In the genomic region with DNA sequence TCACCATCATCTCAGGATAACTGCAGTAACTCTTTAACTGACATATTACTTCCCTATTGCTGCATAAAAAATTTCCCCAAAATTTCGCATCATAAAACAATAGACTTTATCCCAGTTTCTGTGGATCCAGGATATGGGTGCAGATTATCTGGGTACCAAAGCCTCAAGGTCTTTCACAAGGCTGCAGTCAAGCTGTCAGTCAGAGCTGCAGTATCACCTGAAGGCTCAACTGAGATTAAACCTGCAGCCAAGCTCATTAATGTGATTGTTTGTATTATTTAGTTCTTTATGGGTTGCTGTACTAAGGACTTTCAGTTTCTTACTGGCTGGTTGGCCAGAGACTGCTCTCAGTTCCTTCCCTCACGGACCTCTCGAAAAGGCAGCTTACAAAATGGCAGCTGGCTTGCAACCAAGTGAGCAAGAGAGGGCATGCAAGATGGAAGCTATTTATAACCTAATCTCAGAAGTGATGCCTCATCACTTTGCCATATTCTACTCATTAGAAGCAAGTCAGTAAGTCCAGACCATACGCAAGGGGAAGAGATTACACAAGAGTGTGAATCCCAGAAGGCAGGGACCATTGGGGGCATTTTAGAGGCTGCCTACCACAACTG, we compare ENCODE assay signal across 10 cellular contexts. TPM values are rescaled to one million over a fixed set of nuclear protein-coding genes. Genes with fewer than 3 reads are reported as not detected.
A peak's percentile ranks its signal among the peaks of the same experiment; 100 is the strongest.
DNase-seq lines count a peak whose midpoint lies in the region; ATAC-seq and TF ChIP-seq lines count a peak whose summit lies in the region.
"Had no signal": no experiment of that assay in that cellular context is flagged by ENCODE, and none has a peak within 500 bp of the region (broad histone marks: within the 10 kb centered on the region; RNA-seq: fewer than 3 reads in every experiment).

No MANE protein-coding gene starts in this region.

- no peak for TF ChIP-seq EP300 in transverse colon (IDR thresholded peaks at IDR 0.05; ENCODE audit: low read depth)

- H3K9me3 ChIP-seq in adrenal gland (replicated peaks in 1 of 3) (no peaks in the 10 kb centered on the region), transverse colon (no peaks in the 10 kb centered on the region)

- TF ChIP-seq CTCF in adrenal gland (IDR thresholded peaks at IDR 0.05): no peak
- no peak for TF ChIP-seq CTCF in transverse colon (IDR thresholded peaks at IDR 0.05)

- peaks cover 3% of the 10 kb centered on the region for H3K9me3 Mint-ChIP-seq in activated T-helper 1 cell treated with anti-CD3 and anti-CD28 coated beads, Interleukin-12 subunit alpha, Interleukin-12 subunit beta, Interleukin-2, Interleukin-4 antibody, amounts not matched to agents 30 ng/mL and 10 ng/mL and 1 ng/mL, durations not matched to agents 14 hours and 24 hours and 36 hours

- no peak overlapping the region for H3K4me3 Mint-ChIP-seq in activated T-helper 1 cell treated with anti-CD3 and anti-CD28 coated beads, Interleukin-12 subunit alpha, Interleukin-12 subunit beta, Interleukin-2, Interleukin-4 antibody, amounts not matched to agents 30 ng/mL and 10 ng/mL and 1 ng/mL, durations not matched to agents 14 hours and 24 hours and 36 hours
- H3K4me3 Mint-ChIP-seq: CD4-positive, CD25-positive, alpha-beta regulatory T cell had no signal

- intact Hi-C loops in Right ventricle myocardium inferior (cut with DNase I) (no loop called here), cardiac septum (cut with DNase I) (no loop called here), adrenal gland (cut with DNase I) (no loop called here), transverse colon (cut with DNase I; ENCODE audit: low total_unique reads) (no loop called here)
- intact Hi-C loops in activated T-helper 1 cell treated with anti-CD3 and anti-CD28 coated beads, Interleukin-12 subunit alpha, Interleukin-12 subunit beta, Interleukin-2, Interleukin-4 antibody, amounts not matched to agents 30 ng/mL and 10 ng/mL and 1 ng/mL, durations not matched to agents 14 hours and 24 hours and 36 hours (cut with micrococcal nuclease): no loop called here

- no peaks in the 10 kb centered on the region for H3K27me3 ChIP-seq in adrenal gland
- H3K27me3 ChIP-seq in transverse colon: no peaks in the 10 kb centered on the region

- H3K4me3 ChIP-seq in adrenal gland (no peak overlapping the region), transverse colon (no peak overlapping the region)

- no peak overlapping the region for H3K27ac Mint-ChIP-seq in activated T-helper 1 cell treated with anti-CD3 and anti-CD28 coated beads, Interleukin-12 subunit alpha, Interleukin-12 subunit beta, Interleukin-2, Interleukin-4 antibody, amounts not matched to agents 30 ng/mL and 10 ng/mL and 1 ng/mL, durations not matched to agents 14 hours and 24 hours and 36 hours

- no peaks in the 10 kb centered on the region for H3K36me3 ChIP-seq in adrenal gland (replicated peaks in 1 of 2)
- H3K36me3 ChIP-seq in transverse colon: no peaks in the 10 kb centered on the region

- peaks cover 0 to 31% of the 10 kb centered on the region in 2 donors for H3K4me1 ChIP-seq in adrenal gland (replicated peaks in 1 of 2)
- peaks cover 0 to 2% (median 0%) of the 10 kb centered on the region in 4 donors for H3K4me1 ChIP-seq in transverse colon

- peak; percentile 72 for ATAC-seq in Right ventricle myocardium inferior
- peak; percentile 97 for ATAC-seq in HG02981 (IDR thresholded peaks at IDR 0.05; ENCODE audit: unreplicated experiment)

- H3K27ac ChIP-seq in adrenal gland (peak overlapping the region in 1 of 5 donors; percentile 24), transverse colon (no peak overlapping the region)
- H3K27ac ChIP-seq: parathyroid adenoma had no signal

- no peaks in the 10 kb centered on the region for H3K27me3 Mint-ChIP-seq in activated T-helper 1 cell treated with anti-CD3 and anti-CD28 coated beads, Interleukin-12 subunit alpha, Interleukin-12 subunit beta, Interleukin-2, Interleukin-4 antibody, amounts not matched to agents 30 ng/mL and 10 ng/mL and 1 ng/mL, durations not matched to agents 14 hours and 24 hours and 36 hours (ENCODE audit: insufficient read depth)
- H3K27me3 Mint-ChIP-seq: CD4-positive, CD25-positive, alpha-beta regulatory T cell had no signal

- DNase-seq in Right ventricle myocardium inferior (ENCODE audit: missing footprints) (peak; percentile 54), cardiac septum (ENCODE audit: low spot score) (no peak), adrenal gland (peak; percentile 33 to 70 (median 60)), transverse colon (peak; percentile 12), OCI-M2 (lab: John Stamatoyannopoulos, UW; ENCODE audit: unreplicated experiment) (no peak)
- no peak for DNase-seq in central memory CD4-positive, alpha-beta T cell
- no peak for DNase-seq in activated T-helper 1 cell treated with anti-CD3 and anti-CD28 coated beads, Interleukin-12 subunit alpha, Interleukin-12 subunit beta, Interleukin-2, Interleukin-4 antibody, amounts not matched to agents 30 ng/mL and 10 ng/mL and 1 ng/mL, durations not matched to agents 14 hours and 24 hours and 36 hours (ENCODE audit: low spot score)
- DNase-seq: CD4-positive, CD25-positive, alpha-beta regulatory T cell had no signal

- in situ Hi-C loops in transverse colon (cut with MboI; ENCODE audit: low pct_ligation_motif_present in 1 of 4, low pct_unique_long_range_greater_than_20kb in 1 of 4, low sequenced_read_pairs in 3 of 4): no loop called here

- H3K4me1 Mint-ChIP-seq in activated T-helper 1 cell treated with anti-CD3 and anti-CD28 coated beads, Interleukin-12 subunit alpha, Interleukin-12 subunit beta, Interleukin-2, Interleukin-4 antibody, amounts not matched to agents 30 ng/mL and 10 ng/mL and 1 ng/mL, durations not matched to agents 14 hours and 24 hours and 36 hours (ENCODE audit: low read depth): peaks cover 9% of the 10 kb centered on the region

- 59 to 84% (median 66%) methylated on average over 4 of the region's 4 CpGs for WGBS in adrenal gland, 4 donors
- 69% methylated on average over 4 of the region's 4 CpGs; no CpG with 5 or more reads in 1 of the 2 donors for WGBS in transverse colon (ENCODE audit: low coverage in 1 of 2), 2 donors

- TF ChIP-seq POLR2A in adrenal gland (IDR thresholded peaks at IDR 0.05) (no peak), transverse colon (IDR thresholded peaks at IDR 0.05) (no peak)

- H3K36me3 Mint-ChIP-seq in activated T-helper 1 cell treated with anti-CD3 and anti-CD28 coated beads, Interleukin-12 subunit alpha, Interleukin-12 subunit beta, Interleukin-2, Interleukin-4 antibody, amounts not matched to agents 30 ng/mL and 10 ng/mL and 1 ng/mL, durations not matched to agents 14 hours and 24 hours and 36 hours (ENCODE audit: low read depth): peaks cover 30% of the 10 kb centered on the region

RNA-seq across cellular contexts. Expression of a gene that starts 54.9 kb away (rescaled TPM):
- total RNA-seq in Right ventricle myocardium inferior: 36.9 TPM
- total RNA-seq in cardiac septum: 36.3 TPM
- 10 to 100 TPM; 12.7 to 51.9 (median 34.2) TPM for total RNA-seq in adrenal gland
- polyA plus RNA-seq in adrenal gland: 10 to 100 TPM in 1 of 3 donors, 1 to 10 TPM in 2; 5.5 to 37.7 (median 7.9) TPM
- total RNA-seq in transverse colon: 10 to 100 TPM; 20.5 to 31.4 (median 27.4) TPM
- total RNA-seq in activated T-helper 1 cell treated with anti-CD3 and anti-CD28 coated beads, Interleukin-12 subunit alpha, Interleukin-12 subunit beta, Interleukin-2, Interleukin-4 antibody, amounts not matched to agents 30 ng/mL and 10 ng/mL and 1 ng/mL, durations not matched to agents 14 hours and 24 hours and 36 hours: 63.2 and 67.2 TPM in 2 replicates

Comparison
In these comparisons a context has a peak if more than half of its experiments do, and no peak if none do; other contexts are left out.
1. DNase-seq: peak in Right ventricle myocardium inferior (single experiment), adrenal gland (7 of 7) and transverse colon (single experiment); none in cardiac septum (single experiment), OCI-M2 (single experiment), central memory CD4-positive, alpha-beta T cell (single experiment) and activated T-helper 1 cell treated with anti-CD3 and anti-CD28 coated beads, Interleukin-12 subunit alpha, Interleukin-12 subunit beta, Interleukin-2, Interleukin-4 antibody, amounts not matched to agents 30 ng/mL and 10 ng/mL and 1 ng/mL, durations not matched to agents 14 hours and 24 hours and 36 hours (single experiment).